Comparison of ENCODE assay signal across 9 cellular contexts in the genomic region with DNA sequence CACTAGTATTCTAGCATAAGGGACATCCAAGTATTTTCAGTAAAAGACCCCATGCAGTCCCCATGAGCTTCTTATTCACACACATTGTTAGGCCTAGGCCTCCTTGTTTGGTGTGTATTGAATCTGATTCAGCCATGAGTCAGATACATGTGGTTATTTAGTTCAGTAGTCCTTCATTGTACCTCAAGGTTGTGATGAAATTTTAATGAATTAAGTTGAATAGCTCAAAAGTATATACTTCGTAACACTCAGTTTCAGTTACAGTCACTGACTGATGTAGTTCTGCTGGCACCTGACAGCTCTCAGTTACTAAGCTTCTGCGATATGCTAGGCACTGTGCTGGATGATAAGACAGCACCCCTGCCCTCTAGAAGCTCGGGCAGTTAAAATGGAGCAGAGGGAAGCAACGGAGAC.
DNase-seq lines count a peak whose midpoint lies in the region; ATAC-seq and TF ChIP-seq lines count a peak whose summit lies in the region.
"Had no signal": no experiment of that assay in that cellular context is flagged by ENCODE, and none has a peak within 500 bp of the region (broad histone marks: within the 10 kb centered on the region; RNA-seq: fewer than 3 reads in every experiment).

No MANE protein-coding gene starts in this region.

- no peak overlapping the region for H3K27ac ChIP-seq in CD4-positive, CD25-positive, alpha-beta regulatory T cell (ENCODE audit: insufficient read depth, low read length, poor library complexity, severe bottlenecking)
- H3K27ac ChIP-seq in IMR-90 (ENCODE audit: insufficient read depth, low read length) (no peak overlapping the region), body of pancreas (no peak overlapping the region), thyroid gland (no peak overlapping the region), gastrocnemius medialis (no peak overlapping the region)
- H3K27ac ChIP-seq: neutrophil had no signal

- no peak overlapping the region for H3K18ac ChIP-seq in IMR-90 (ENCODE audit: low read depth, low read length)

- H3K27ac Mint-ChIP-seq in CD4-positive, CD25-positive, alpha-beta regulatory T cell = peak overlapping the region; percentile 42 to 74 (median 57)
- peak overlapping the region; percentile 91 for H3K27ac Mint-ChIP-seq in activated naive CD8-positive, alpha-beta T cell treated with anti-CD3 and anti-CD28 coated beads, Interleukin-2, amount 50 U/mL, for 24 hours

- peaks cover 32 to 50% of the 10 kb centered on the region in 2 experiments for H3K79me1 ChIP-seq in IMR-90 (ENCODE audit: low read depth in 1 of 2, low read length in 2 of 2)

- H3K9me1 ChIP-seq in IMR-90 (ENCODE audit: insufficient read depth, low read length) = peaks cover 8% of the 10 kb centered on the region; the same call in 1 of the 2 replicates

- H3K4me2 ChIP-seq in IMR-90 (ENCODE audit: low read depth, low read length) = peak overlapping the region; percentile 66

- TF ChIP-seq RAD21 in IMR-90 (IDR thresholded peaks at IDR 0.05; ENCODE audit: low read length) = no peak

- H2AK9ac ChIP-seq in IMR-90 (replicated peaks; ENCODE audit: low read depth, low read length, poor library complexity) = no peak overlapping the region

- peaks cover 2% of the 10 kb centered on the region for H3K4me1 ChIP-seq in CD4-positive, CD25-positive, alpha-beta regulatory T cell (ENCODE audit: control insufficient read depth, insufficient read depth, low read length, poor library complexity, severe bottlenecking)
- peaks cover 8% of the 10 kb centered on the region for H3K4me1 ChIP-seq in IMR-90 (ENCODE audit: control insufficient read depth, insufficient read depth, low read length)
- no peaks in the 10 kb centered on the region for H3K4me1 ChIP-seq in body of pancreas
- no peaks in the 10 kb centered on the region for H3K4me1 ChIP-seq in thyroid gland
- H3K4me1 ChIP-seq in gastrocnemius medialis = no peaks in the 10 kb centered on the region

- H3K36me3 Mint-ChIP-seq in CD4-positive, CD25-positive, alpha-beta regulatory T cell = peaks cover 69% of the 10 kb centered on the region
- peaks cover 88% of the 10 kb centered on the region for H3K36me3 Mint-ChIP-seq in activated naive CD8-positive, alpha-beta T cell treated with anti-CD3 and anti-CD28 coated beads, Interleukin-2, amount 50 U/mL, for 24 hours (ENCODE audit: low read depth)

- peaks cover 92% of the 10 kb centered on the region for H3K36me3 ChIP-seq in CD4-positive, CD25-positive, alpha-beta regulatory T cell (ENCODE audit: control insufficient read depth, insufficient read depth, low read length)
- H3K36me3 ChIP-seq in IMR-90 (ENCODE audit: control insufficient read depth, insufficient read depth, low read length) = peaks cover 22% of the 10 kb centered on the region
- H3K36me3 ChIP-seq in body of pancreas (replicated peaks in 1 of 2; ENCODE audit: insufficient read depth in 1 of 2, low read depth in 2 of 2) = peaks cover 0 to 28% of the 10 kb centered on the region in 2 donors
- peaks cover 30 to 37% of the 10 kb centered on the region in 2 donors for H3K36me3 ChIP-seq in thyroid gland
- H3K36me3 ChIP-seq in gastrocnemius medialis = peaks cover 0 to 90% of the 10 kb centered on the region in 2 donors

- H4K8ac ChIP-seq in IMR-90 (ENCODE audit: low read depth in 2 of 2, low read length in 2 of 2) = no peak overlapping the region

- peaks cover 24 to 40% (median 32%) of the 10 kb centered on the region in 4 donors for H3K4me1 Mint-ChIP-seq in CD4-positive, CD25-positive, alpha-beta regulatory T cell
- H3K4me1 Mint-ChIP-seq in activated naive CD8-positive, alpha-beta T cell treated with anti-CD3 and anti-CD28 coated beads, Interleukin-2, amount 50 U/mL, for 24 hours = peaks cover 49% of the 10 kb centered on the region

- no TSS peak for BruUV-seq in IMR-90 (replicated peaks; lab: Mats Ljungman, UMichigan)

- no peak overlapping the region for H4K91ac ChIP-seq in IMR-90 (ENCODE audit: insufficient read depth, low read depth, low read length)

- peak in 1 of 3 donors; percentile 48 for DNase-seq in CD4-positive, CD25-positive, alpha-beta regulatory T cell
- DNase-seq in IMR-90 (peak; percentile 94), iris pigment epithelial cell (ENCODE audit: low read depth) (peak; percentile 94), body of pancreas (no peak), thyroid gland (no peak), occipital lobe (lab: John Stamatoyannopoulos, UW) (no peak), gastrocnemius medialis (no peak)
- DNase-seq in activated naive CD8-positive, alpha-beta T cell treated with anti-CD3 and anti-CD28 coated beads, Interleukin-2, amount 50 U/mL, for 24 hours = no peak

- H4K20me1 ChIP-seq in IMR-90 (ENCODE audit: insufficient read depth, low read length) = peaks cover 3% of the 10 kb centered on the region; the same call in 1 of the 2 replicates

- no peak overlapping the region for H2BK15ac ChIP-seq in IMR-90 (ENCODE audit: low read depth, low read length)

- no peaks in the 10 kb centered on the region for H3K27me3 Mint-ChIP-seq in CD4-positive, CD25-positive, alpha-beta regulatory T cell
- H3K27me3 Mint-ChIP-seq in activated naive CD8-positive, alpha-beta T cell treated with anti-CD3 and anti-CD28 coated beads, Interleukin-2, amount 50 U/mL, for 24 hours = no peaks in the 10 kb centered on the region

- H3K27me3 ChIP-seq in CD4-positive, CD25-positive, alpha-beta regulatory T cell (ENCODE audit: control insufficient read depth, insufficient read depth, low read length) = no peaks in the 10 kb centered on the region
- H3K27me3 ChIP-seq in IMR-90 (ENCODE audit: control insufficient read depth, insufficient read depth, low read length) (no peaks in the 10 kb centered on the region), body of pancreas (no peaks in the 10 kb centered on the region), thyroid gland (no peaks in the 10 kb centered on the region), gastrocnemius medialis (no peaks in the 10 kb centered on the region)
- H3K27me3 ChIP-seq: neutrophil had no signal

- H3K4ac ChIP-seq in IMR-90 (ENCODE audit: low read depth, low read length) = peak overlapping the region; percentile 17; the same call in 1 of the 2 replicates

- no peak overlapping the region for H2BK20ac ChIP-seq in IMR-90 (ENCODE audit: low read depth, low read length)

- H4K5ac ChIP-seq in IMR-90 (ENCODE audit: low read depth, low read length) = no peak overlapping the region

- POLR2A ChIA-PET in IMR-90 (lab: Charles Lee; ENCODE audit: unreplicated experiment) = no interaction called here

- no peak overlapping the region for H2BK120ac ChIP-seq in IMR-90 (ENCODE audit: low read depth, low read length)

- peak overlapping the region; percentile 73 for H2BK5ac ChIP-seq in IMR-90 (ENCODE audit: low read depth, low read length, poor library complexity, severe bottlenecking)

- TF ChIP-seq POLR2A in IMR-90 (IDR thresholded peaks at IDR 0.05; ENCODE audit: low read depth, low read length) = no peak
- TF ChIP-seq POLR2A in body of pancreas (IDR thresholded peaks at IDR 0.05) = no peak
- no peak for TF ChIP-seq POLR2A in thyroid gland (IDR thresholded peaks at IDR 0.05)
- TF ChIP-seq POLR2A in gastrocnemius medialis (IDR thresholded peaks at IDR 0.05) = no peak

- TF ChIP-seq CTCF in IMR-90 (conservative IDR thresholded peaks at IDR 0.05; ENCODE audit: low read depth, low read length) (no peak), body of pancreas (IDR thresholded peaks at IDR 0.05) (no peak), thyroid gland (IDR thresholded peaks at IDR 0.05) (no peak), gastrocnemius medialis (IDR thresholded peaks at IDR 0.05 in 4 of 5, conservative IDR thresholded peaks at IDR 0.05 in 1 of 5) (no peak)

- no peak overlapping the region for H3K4me3 Mint-ChIP-seq in CD4-positive, CD25-positive, alpha-beta regulatory T cell
- H3K4me3 Mint-ChIP-seq in activated naive CD8-positive, alpha-beta T cell treated with anti-CD3 and anti-CD28 coated beads, Interleukin-2, amount 50 U/mL, for 24 hours = peak overlapping the region; percentile 22

- intact Hi-C loops in IMR-90 (cut with micrococcal nuclease) (no loop called here), body of pancreas (cut with DNase I) (no loop called here), thyroid gland (cut with DNase I) (no loop called here), gastrocnemius medialis (cut with DNase I; ENCODE audit: low total_unique reads) (no loop called here)

- in situ Hi-C loops in IMR-90 (cut with MboI; ENCODE audit: low sequenced_read_pairs) (no loop called here), gastrocnemius medialis (cut with MboI; ENCODE audit: low sequenced_read_pairs in 4 of 4) (no loop called here)

- no peaks in the 10 kb centered on the region for H3K9me3 ChIP-seq in CD4-positive, CD25-positive, alpha-beta regulatory T cell (ENCODE audit: control insufficient read depth in 2 of 2, low read length in 2 of 2)
- H3K9me3 ChIP-seq in IMR-90 (ENCODE audit: control insufficient read depth, insufficient read depth, low read length) (no peaks in the 10 kb centered on the region), body of pancreas (no peaks in the 10 kb centered on the region), thyroid gland (no peaks in the 10 kb centered on the region), gastrocnemius medialis (no peaks in the 10 kb centered on the region)
- H3K9me3 ChIP-seq: neutrophil had no signal

- dilution Hi-C loops in IMR-90 (cut with HindIII; ENCODE audit: low sequenced_read_pairs, unreplicated experiment) = no loop called here

- H3K9ac ChIP-seq in IMR-90 (ENCODE audit: low read depth, low read length) = no peak overlapping the region

- no peak overlapping the region for H2AFZ ChIP-seq in IMR-90 (replicated peaks; ENCODE audit: low read length, poor library complexity)

- no peak overlapping the region for H3K4me3 ChIP-seq in CD4-positive, CD25-positive, alpha-beta regulatory T cell (ENCODE audit: low read depth, low read length)
- H3K4me3 ChIP-seq in IMR-90 (ENCODE audit: insufficient read depth, low read depth, low read length) (no peak overlapping the region), body of pancreas (no peak overlapping the region), thyroid gland (replicated peaks in 1 of 3) (no peak overlapping the region), gastrocnemius medialis (no peak overlapping the region)

- H2AK5ac ChIP-seq in IMR-90 (ENCODE audit: low read depth, low read length) = no peak overlapping the region

- no peak overlapping the region for H3K23ac ChIP-seq in IMR-90 (ENCODE audit: low read depth, low read length)

- H3K9me3 Mint-ChIP-seq in CD4-positive, CD25-positive, alpha-beta regulatory T cell = no peaks in the 10 kb centered on the region
- no peaks in the 10 kb centered on the region for H3K9me3 Mint-ChIP-seq in activated naive CD8-positive, alpha-beta T cell treated with anti-CD3 and anti-CD28 coated beads, Interleukin-2, amount 50 U/mL, for 24 hours

- CTCF ChIA-PET in IMR-90 (lab: Yijun Ruan, JAX) = no interaction called here

- H3K14ac ChIP-seq in IMR-90 (replicated peaks; ENCODE audit: low read depth, low read length) = no peak overlapping the region; the same call in 1 of the 2 replicates

- H3K56ac ChIP-seq in IMR-90 (ENCODE audit: extremely low read depth, insufficient read depth, low read length) = no peak overlapping the region

- no CpG with 5 or more reads among the region's 4 CpGs for WGBS in IMR-90 (ENCODE audit: extremely low coverage in 2 of 2, insufficient read length in 1 of 2), 2 experiments
- WGBS in body of pancreas, 2 donors = 91 to 95% methylated on average over 4 of the region's 4 CpGs
- 94 to 95% methylated on average over 4 of the region's 4 CpGs for WGBS in thyroid gland, 2 donors

- ATAC-seq in CD4-positive, CD25-positive, alpha-beta regulatory T cell (ENCODE audit: low read depth in 2 of 2) = peak; percentile 37 to 43
- peak; percentile 94 for ATAC-seq in IMR-90 (ENCODE audit: low read depth)
- peak; percentile 95 for ATAC-seq in activated naive CD8-positive, alpha-beta T cell treated with anti-CD3 and anti-CD28 coated beads, Interleukin-2, amount 50 U/mL, for 24 hours
- ATAC-seq in body of pancreas = no peak
- ATAC-seq in gastrocnemius medialis = no peak

Comparison
In these comparisons a context has a peak if more than half of its experiments do, and no peak if none do; other contexts are left out.
1. ATAC-seq: peak in CD4-positive, CD25-positive, alpha-beta regulatory T cell (2 of 2), IMR-90 (single experiment) and activated naive CD8-positive, alpha-beta T cell treated with anti-CD3 and anti-CD28 coated beads, Interleukin-2, amount 50 U/mL, for 24 hours (single experiment); none in body of pancreas (single experiment) and gastrocnemius medialis (0 of 2).
2. DNase-seq: peak in IMR-90 (single experiment) and iris pigment epithelial cell (single experiment); none in activated naive CD8-positive, alpha-beta T cell treated with anti-CD3 and anti-CD28 coated beads, Interleukin-2, amount 50 U/mL, for 24 hours (single experiment), body of pancreas (0 of 4), thyroid gland (0 of 2), occipital lobe (single experiment) and gastrocnemius medialis (0 of 2).